In the genomic region with DNA sequence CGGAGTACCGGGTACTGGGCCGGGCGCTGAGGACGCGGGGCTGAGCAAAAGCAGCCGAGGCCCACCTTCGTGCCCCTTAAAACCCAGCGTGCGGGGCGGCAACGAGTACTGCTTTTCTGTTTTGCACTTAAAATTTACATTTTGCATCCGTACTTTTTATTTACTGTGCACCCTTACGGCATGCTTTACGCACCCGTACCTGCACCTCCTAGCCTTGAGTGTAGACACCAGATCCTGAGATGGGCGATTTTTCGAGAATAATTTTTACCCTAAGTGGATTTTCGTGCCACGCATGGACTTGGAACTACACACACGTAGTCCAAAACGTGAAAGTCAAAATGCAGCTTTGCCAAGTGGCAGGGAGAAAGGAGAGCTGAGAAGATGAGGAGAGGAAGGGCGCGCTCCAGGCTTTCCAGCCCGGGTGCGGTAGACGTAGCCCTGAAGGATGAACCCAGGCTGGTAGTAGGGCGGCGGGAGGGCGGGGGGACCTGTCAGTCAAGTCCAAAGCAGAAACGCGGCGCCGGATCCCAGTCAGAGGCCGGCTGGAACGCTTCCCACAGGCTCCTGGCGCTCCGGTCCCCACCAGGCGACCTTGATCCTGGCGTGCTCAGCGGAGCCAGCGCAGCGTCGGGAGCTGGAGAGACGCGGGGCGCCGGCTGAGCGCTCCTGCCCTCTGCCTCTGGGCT, we compare ENCODE assay signal across 9 cellular contexts. TPM values are rescaled to one million over a fixed set of nuclear protein-coding genes. Genes with fewer than 3 reads are reported as not detected.
DNase-seq lines count a peak whose midpoint lies in the region; ATAC-seq lines count a peak whose summit lies in the region.
"Had no signal": no experiment of that assay in that cellular context is flagged by ENCODE, and none has a peak within 500 bp of the region (broad histone marks: within the 10 kb centered on the region; RNA-seq: fewer than 3 reads in every experiment).

No MANE protein-coding gene starts in this region.

- DNase-seq in T-helper 2 cell treated with Interferon-gamma antibody and Interleukin-4, amounts not matched to agents 5 μg/mL and 100 μg/mL, for 36 hours (ENCODE audit: low spot score), result no peak
- DNase-seq in T-helper 2 cell (no peak), islet precursor cell (peak; percentile 84), AML-193 (lab: John Stamatoyannopoulos, UW) (no peak), RPMI8226 (no peak)
- no peak for DNase-seq in activated CD4-positive, alpha-beta memory T cell treated with anti-CD3 and anti-CD28 coated beads for 36 hours

- H3K9me3 Mint-ChIP-seq in T-helper 2 cell treated with Interferon-gamma antibody and Interleukin-4, amounts not matched to agents 5 μg/mL and 100 μg/mL, for 36 hours, result no peaks in the 10 kb centered on the region
- H3K9me3 Mint-ChIP-seq in activated CD4-positive, alpha-beta memory T cell treated with anti-CD3 and anti-CD28 coated beads for 36 hours, result no peaks in the 10 kb centered on the region

- ATAC-seq in GM19467 (IDR thresholded peaks at IDR 0.05; ENCODE audit: unreplicated experiment), result no peak

- no peak overlapping the region for H3K27ac Mint-ChIP-seq in T-helper 2 cell treated with Interferon-gamma antibody and Interleukin-4, amounts not matched to agents 5 μg/mL and 100 μg/mL, for 36 hours
- H3K27ac Mint-ChIP-seq in activated CD4-positive, alpha-beta memory T cell treated with anti-CD3 and anti-CD28 coated beads for 36 hours, result no peak overlapping the region

- peak overlapping the region; percentile 71 for H3K4me3 Mint-ChIP-seq in T-helper 2 cell treated with Interferon-gamma antibody and Interleukin-4, amounts not matched to agents 5 μg/mL and 100 μg/mL, for 36 hours
- peak overlapping the region; percentile 35 for H3K4me3 Mint-ChIP-seq in activated CD4-positive, alpha-beta memory T cell treated with anti-CD3 and anti-CD28 coated beads for 36 hours

- peaks cover 62% of the 10 kb centered on the region for H3K27me3 Mint-ChIP-seq in T-helper 2 cell treated with Interferon-gamma antibody and Interleukin-4, amounts not matched to agents 5 μg/mL and 100 μg/mL, for 36 hours (ENCODE audit: low read depth)
- peaks cover 54% of the 10 kb centered on the region for H3K27me3 Mint-ChIP-seq in activated CD4-positive, alpha-beta memory T cell treated with anti-CD3 and anti-CD28 coated beads for 36 hours

- CTCF ChIA-PET in activated CD4-positive, alpha-beta memory T cell treated with anti-CD3 and anti-CD28 coated beads for 36 hours (lab: Charles Lee), result interaction anchor here (0.7 kb wide), 1 partner anchor 143 kb away, joined by 3 read pairs; no protein-coding TSS in a partner anchor

- H3K36me3 ChIP-seq in subcutaneous abdominal adipose tissue (ENCODE audit: control insufficient read depth in 5 of 5, insufficient read depth in 5 of 5, low read length in 5 of 5), result no peaks in the 10 kb centered on the region
- H3K36me3 ChIP-seq: BLaER1 had no signal

- H3K27ac ChIP-seq in subcutaneous abdominal adipose tissue (ENCODE audit: low read depth, low read length), result no peak overlapping the region
- H3K27ac ChIP-seq: BLaER1 had no signal

- H3K9me3 ChIP-seq in subcutaneous abdominal adipose tissue (ENCODE audit: control insufficient read depth in 5 of 5, low read length in 5 of 5), result no peaks in the 10 kb centered on the region

- H3K4me1 ChIP-seq in subcutaneous abdominal adipose tissue (ENCODE audit: control insufficient read depth in 5 of 5, insufficient read depth in 5 of 5, low read length in 5 of 5), result peaks cover 0 to 52% (median 41%) of the 10 kb centered on the region in 5 donors
- H3K4me1 ChIP-seq: BLaER1 had no signal

- H3K4me1 Mint-ChIP-seq in T-helper 2 cell treated with Interferon-gamma antibody and Interleukin-4, amounts not matched to agents 5 μg/mL and 100 μg/mL, for 36 hours (ENCODE audit: low read depth), result peaks cover 6% of the 10 kb centered on the region
- H3K4me1 Mint-ChIP-seq in activated CD4-positive, alpha-beta memory T cell treated with anti-CD3 and anti-CD28 coated beads for 36 hours (ENCODE audit: low read depth), result peaks cover 10% of the 10 kb centered on the region

- H3K27me3 ChIP-seq in subcutaneous abdominal adipose tissue (ENCODE audit: control insufficient read depth in 5 of 5, insufficient read depth in 4 of 5, low read length in 5 of 5), result peaks cover 41 to 64% (median 56%) of the 10 kb centered on the region in 5 donors

- POLR2A ChIA-PET in activated CD4-positive, alpha-beta memory T cell treated with anti-CD3 and anti-CD28 coated beads for 36 hours (lab: Charles Lee), result no interaction called here

- peaks cover 2% of the 10 kb centered on the region for H3K36me3 Mint-ChIP-seq in T-helper 2 cell treated with Interferon-gamma antibody and Interleukin-4, amounts not matched to agents 5 μg/mL and 100 μg/mL, for 36 hours (ENCODE audit: low read depth)
- peaks cover 1% of the 10 kb centered on the region for H3K36me3 Mint-ChIP-seq in activated CD4-positive, alpha-beta memory T cell treated with anti-CD3 and anti-CD28 coated beads for 36 hours

- peak overlapping the region in 4 of 5 donors; percentile 20 to 56 (median 31) for H3K9ac ChIP-seq in subcutaneous abdominal adipose tissue (ENCODE audit: low read length in 5 of 5)
- H3K9ac ChIP-seq: BLaER1 had no signal

- intact Hi-C loops in activated CD4-positive, alpha-beta memory T cell treated with anti-CD3 and anti-CD28 coated beads for 36 hours (cut with micrococcal nuclease), result no loop called here

- peak overlapping the region; percentile 50 to 67 (median 63) for H3K4me3 ChIP-seq in subcutaneous abdominal adipose tissue (ENCODE audit: low read depth in 1 of 5, low read length in 5 of 5)
- H3K4me3 ChIP-seq: BLaER1 had no signal

RNA-seq across cellular contexts. Expression of a gene that starts 1.2 kb away (rescaled TPM):
- total RNA-seq in activated CD4-positive, alpha-beta memory T cell treated with anti-CD3 and anti-CD28 coated beads for 36 hours, result not detected
